In the genomic region with DNA sequence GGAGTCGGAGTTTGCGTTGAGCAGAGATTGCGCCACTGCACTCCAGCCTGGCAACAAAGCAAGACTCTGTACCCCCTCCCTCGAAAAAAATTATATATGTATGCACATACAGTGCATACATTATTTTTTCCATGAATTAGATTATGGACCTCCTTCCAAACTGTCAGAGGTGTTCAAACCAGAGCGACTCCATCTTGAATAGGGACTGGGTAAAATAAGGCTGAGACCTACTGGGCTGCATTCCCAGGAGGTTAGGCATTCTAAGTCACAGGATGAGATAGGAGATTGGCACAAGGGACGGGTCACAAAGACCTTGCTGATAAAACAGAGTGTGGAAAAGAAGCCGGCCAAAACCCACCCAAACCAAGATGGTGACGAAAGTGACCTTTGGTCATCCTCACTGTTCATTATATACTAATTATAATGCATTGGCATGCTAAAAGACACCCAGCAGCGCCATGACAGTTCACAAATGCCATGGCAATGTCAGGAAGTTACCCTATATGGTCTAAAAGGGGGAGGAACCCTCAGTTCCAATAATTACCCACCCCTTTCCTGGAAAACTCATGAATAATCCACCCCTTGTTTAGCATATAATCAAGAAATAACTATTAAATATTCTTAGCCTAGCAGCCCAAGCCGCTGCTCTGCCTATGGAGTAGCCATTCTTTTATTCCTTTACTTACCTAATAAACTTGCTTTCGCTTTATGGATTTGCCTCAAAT, we compare ENCODE assay signal across 1 cellular context.
TF ChIP-seq lines count a peak whose summit lies in the region.
"Not testable (repeated sequence)": the region's sequence is repeated elsewhere in the genome, so short reads cannot be mapped to it uniquely, and the experiment has no call there.

No MANE protein-coding gene starts in this region.

TF ChIP-seq in K562, 482 proteins besides CTCF, POLR2A, EP300 and RAD21 (continued from another document):
- TF ChIP-seq SRF (CRISPR knock-in tag; IDR thresholded peaks at IDR 0.05) (peak; percentile 59 to 96; a peak in 3 of 4 replicates), PTRF (tag; IDR thresholded peaks at IDR 0.05) (peak; percentile 77), ZNF76 (CRISPR knock-in tag; IDR thresholded peaks at IDR 0.05; ENCODE audit: borderline replicate concordance) (0 out of 2 replicates have a peak, but pooled peaks have one; percentile 21), KLF13 (tag; IDR thresholded peaks at IDR 0.05; ENCODE audit: borderline replicate concordance, low read depth) (0 out of 2 replicates have a peak, but pooled peaks have one; percentile 46), KLF6 (CRISPR knock-in tag; IDR thresholded peaks at IDR 0.05; ENCODE audit: borderline replicate concordance) (0 out of 2 replicates have a peak, but pooled peaks have one; percentile 76), ZNF584 (CRISPR knock-in tag; IDR thresholded peaks at IDR 0.05; ENCODE audit: low read depth) (0 out of 2 replicates have a peak, but pooled peaks have one; percentile 52), ETV1 (tag; conservative IDR thresholded peaks at IDR 0.05; ENCODE audit: low read depth) (0 out of 2 replicates have a peak, but pooled peaks have one; percentile 27), NR2C1 (tag; IDR thresholded peaks at IDR 0.05) (0 out of 2 replicates have a peak, but pooled peaks have one; percentile 37), NR4A1 (tag; IDR thresholded peaks at IDR 0.05) (peak; percentile 87), BACH1 (tag; IDR thresholded peaks at IDR 0.05) (0 out of 2 replicates have a peak, but pooled peaks have one; percentile 32), MEF2D (tag; conservative IDR thresholded peaks at IDR 0.05; ENCODE audit: low read depth) (0 out of 2 replicates have a peak, but pooled peaks have one; percentile 40), STAT5A (IDR thresholded peaks at IDR 0.05; ENCODE audit: borderline replicate concordance, low read length) (peak; percentile 73; the same call in 1 of the 2 replicates), DDX20 (tag; IDR thresholded peaks at IDR 0.05; ENCODE audit: low read depth) (0 out of 2 replicates have a peak, but pooled peaks have one; percentile 40), HDAC8 (tag; IDR thresholded peaks at IDR 0.05) (0 out of 2 replicates have a peak, but pooled peaks have one; percentile 54), HIVEP1 (CRISPR knock-in tag; IDR thresholded peaks at IDR 0.05) (0 out of 2 replicates have a peak, but pooled peaks have one; percentile 8), ZNF41 (CRISPR knock-in tag; conservative IDR thresholded peaks at IDR 0.05) (0 out of 2 replicates have a peak, but pooled peaks have one; percentile 40), PYGO2 (tag; IDR thresholded peaks at IDR 0.05) (0 out of 2 replicates have a peak, but pooled peaks have one; percentile 55), PTTG1 (tag; IDR thresholded peaks at IDR 0.05; ENCODE audit: low read depth) (peak; percentile 74; the same call in 1 of the 2 replicates)
- TF ChIP-seq, protein P1, sequence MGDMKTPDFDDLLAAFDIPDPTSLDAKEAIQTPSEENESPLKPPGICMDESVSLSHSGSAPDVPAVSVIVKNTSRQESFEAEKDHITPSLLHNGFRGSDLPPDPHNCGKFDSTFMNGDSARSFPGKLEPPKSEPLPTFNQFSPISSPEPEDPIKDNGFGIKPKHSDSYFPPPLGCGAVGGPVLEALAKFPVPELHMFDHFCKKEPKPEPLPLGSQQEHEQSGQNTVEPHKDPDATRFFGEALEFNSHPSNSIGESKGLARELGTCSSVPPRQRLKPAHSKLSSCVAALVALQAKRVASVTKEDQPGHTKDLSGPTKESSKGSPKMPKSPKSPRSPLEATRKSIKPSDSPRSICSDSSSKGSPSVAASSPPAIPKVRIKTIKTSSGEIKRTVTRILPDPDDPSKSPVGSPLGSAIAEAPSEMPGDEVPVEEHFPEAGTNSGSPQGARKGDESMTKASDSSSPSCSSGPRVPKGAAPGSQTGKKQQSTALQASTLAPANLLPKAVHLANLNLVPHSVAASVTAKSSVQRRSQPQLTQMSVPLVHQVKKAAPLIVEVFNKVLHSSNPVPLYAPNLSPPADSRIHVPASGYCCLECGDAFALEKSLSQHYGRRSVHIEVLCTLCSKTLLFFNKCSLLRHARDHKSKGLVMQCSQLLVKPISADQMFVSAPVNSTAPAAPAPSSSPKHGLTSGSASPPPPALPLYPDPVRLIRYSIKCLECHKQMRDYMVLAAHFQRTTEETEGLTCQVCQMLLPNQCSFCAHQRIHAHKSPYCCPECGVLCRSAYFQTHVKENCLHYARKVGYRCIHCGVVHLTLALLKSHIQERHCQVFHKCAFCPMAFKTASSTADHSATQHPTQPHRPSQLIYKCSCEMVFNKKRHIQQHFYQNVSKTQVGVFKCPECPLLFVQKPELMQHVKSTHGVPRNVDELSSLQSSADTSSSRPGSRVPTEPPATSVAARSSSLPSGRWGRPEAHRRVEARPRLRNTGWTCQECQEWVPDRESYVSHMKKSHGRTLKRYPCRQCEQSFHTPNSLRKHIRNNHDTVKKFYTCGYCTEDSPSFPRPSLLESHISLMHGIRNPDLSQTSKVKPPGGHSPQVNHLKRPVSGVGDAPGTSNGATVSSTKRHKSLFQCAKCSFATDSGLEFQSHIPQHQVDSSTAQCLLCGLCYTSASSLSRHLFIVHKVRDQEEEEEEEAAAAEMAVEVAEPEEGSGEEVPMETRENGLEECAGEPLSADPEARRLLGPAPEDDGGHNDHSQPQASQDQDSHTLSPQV (IDR thresholded peaks at IDR 0.05), result peak; percentile 87
- TF ChIP-seq, protein P2, sequence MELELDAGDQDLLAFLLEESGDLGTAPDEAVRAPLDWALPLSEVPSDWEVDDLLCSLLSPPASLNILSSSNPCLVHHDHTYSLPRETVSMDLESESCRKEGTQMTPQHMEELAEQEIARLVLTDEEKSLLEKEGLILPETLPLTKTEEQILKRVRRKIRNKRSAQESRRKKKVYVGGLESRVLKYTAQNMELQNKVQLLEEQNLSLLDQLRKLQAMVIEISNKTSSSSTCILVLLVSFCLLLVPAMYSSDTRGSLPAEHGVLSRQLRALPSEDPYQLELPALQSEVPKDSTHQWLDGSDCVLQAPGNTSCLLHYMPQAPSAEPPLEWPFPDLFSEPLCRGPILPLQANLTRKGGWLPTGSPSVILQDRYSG (tag; conservative IDR thresholded peaks at IDR 0.05; ENCODE audit: low read depth), result peak; percentile 79; the same call in 1 of the 2 replicates
- TF ChIP-seq, protein P3, sequence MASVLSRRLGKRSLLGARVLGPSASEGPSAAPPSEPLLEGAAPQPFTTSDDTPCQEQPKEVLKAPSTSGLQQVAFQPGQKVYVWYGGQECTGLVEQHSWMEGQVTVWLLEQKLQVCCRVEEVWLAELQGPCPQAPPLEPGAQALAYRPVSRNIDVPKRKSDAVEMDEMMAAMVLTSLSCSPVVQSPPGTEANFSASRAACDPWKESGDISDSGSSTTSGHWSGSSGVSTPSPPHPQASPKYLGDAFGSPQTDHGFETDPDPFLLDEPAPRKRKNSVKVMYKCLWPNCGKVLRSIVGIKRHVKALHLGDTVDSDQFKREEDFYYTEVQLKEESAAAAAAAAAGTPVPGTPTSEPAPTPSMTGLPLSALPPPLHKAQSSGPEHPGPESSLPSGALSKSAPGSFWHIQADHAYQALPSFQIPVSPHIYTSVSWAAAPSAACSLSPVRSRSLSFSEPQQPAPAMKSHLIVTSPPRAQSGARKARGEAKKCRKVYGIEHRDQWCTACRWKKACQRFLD (CRISPR knock-in tag; IDR thresholded peaks at IDR 0.05), result peak; percentile 59
- not testable (repeated sequence) for TF ChIP-seq NR2C1 (IDR thresholded peaks at IDR 0.05); NR4A1 (CRISPR knock-in tag; IDR thresholded peaks at IDR 0.05)
- TF ChIP-seq, protein P4, sequence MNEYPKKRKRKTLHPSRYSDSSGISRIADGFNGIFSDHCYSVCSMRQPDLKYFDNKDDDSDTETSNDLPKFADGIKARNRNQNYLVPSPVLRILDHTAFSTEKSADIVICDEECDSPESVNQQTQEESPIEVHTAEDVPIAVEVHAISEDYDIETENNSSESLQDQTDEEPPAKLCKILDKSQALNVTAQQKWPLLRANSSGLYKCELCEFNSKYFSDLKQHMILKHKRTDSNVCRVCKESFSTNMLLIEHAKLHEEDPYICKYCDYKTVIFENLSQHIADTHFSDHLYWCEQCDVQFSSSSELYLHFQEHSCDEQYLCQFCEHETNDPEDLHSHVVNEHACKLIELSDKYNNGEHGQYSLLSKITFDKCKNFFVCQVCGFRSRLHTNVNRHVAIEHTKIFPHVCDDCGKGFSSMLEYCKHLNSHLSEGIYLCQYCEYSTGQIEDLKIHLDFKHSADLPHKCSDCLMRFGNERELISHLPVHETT (CRISPR knock-in tag; conservative IDR thresholded peaks at IDR 0.05 in 1 of 2, IDR thresholded peaks at IDR 0.05 in 1 of 2), result peak in 1 of 2 experiments; percentile 62; a peak in 1 of 4 replicates
- TF ChIP-seq, protein P5, sequence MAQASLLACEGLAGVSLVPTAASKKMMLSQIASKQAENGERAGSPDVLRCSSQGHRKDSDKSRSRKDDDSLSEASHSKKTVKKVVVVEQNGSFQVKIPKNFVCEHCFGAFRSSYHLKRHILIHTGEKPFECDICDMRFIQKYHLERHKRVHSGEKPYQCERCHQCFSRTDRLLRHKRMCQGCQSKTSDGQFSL (CRISPR knock-in tag; IDR thresholded peaks at IDR 0.05), result not testable (repeated sequence)
- TF ChIP-seq, protein P5 (tag; IDR thresholded peaks at IDR 0.05), result peak in 1 of 2 experiments; percentile 74; a peak in 1 of 4 replicates
TF ChIP-seq in K562: peak in this region for 24; not testable (repeated sequence) for 458.
